ENCODE assay signal across 7 cellular contexts in the genomic region with DNA sequence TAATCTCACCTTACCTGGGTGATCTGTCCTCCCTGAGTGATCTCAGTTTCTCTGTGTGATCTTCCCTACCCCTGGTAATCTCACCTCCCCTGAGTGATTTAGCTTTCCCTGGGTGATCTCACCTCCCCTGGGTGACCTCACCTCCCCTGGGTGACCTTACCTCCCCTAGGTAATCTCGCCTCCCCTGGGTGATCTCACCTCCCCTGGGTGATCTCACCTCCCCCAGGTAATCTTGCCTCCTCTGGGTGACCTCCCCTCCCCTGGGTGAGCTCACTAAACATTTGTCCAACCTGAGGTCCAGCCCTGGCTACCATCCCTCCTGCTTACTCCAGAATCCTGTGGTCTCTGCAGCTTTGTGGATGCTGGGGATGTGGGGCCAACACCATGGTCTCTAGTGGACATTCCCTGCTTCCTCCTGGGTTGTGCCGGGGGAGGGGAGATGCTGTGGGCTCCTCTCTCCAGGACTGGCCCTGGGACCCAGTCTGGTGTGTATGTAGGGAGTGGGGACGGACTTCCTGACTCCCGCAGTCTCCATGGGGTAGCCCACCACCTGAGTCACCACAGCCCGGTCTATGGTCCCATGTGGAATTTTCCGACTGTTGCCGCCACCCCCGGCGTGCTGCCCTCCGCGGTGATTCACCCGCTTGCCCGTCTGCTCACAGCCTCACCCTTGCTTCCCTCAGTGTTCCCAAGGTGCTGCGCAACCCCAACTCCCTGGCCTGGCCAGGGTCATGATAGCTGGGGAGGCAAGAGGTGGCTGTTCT. TPM values are rescaled to one million over a fixed set of nuclear protein-coding genes. Genes with fewer than 3 reads are reported as not detected.
DNase-seq lines count a peak whose midpoint lies in the region; ATAC-seq and TF ChIP-seq lines count a peak whose summit lies in the region.
"Had no signal": no experiment of that assay in that cellular context is flagged by ENCODE, and none has a peak within 500 bp of the region (broad histone marks: within the 10 kb centered on the region; RNA-seq: fewer than 3 reads in every experiment).

No MANE protein-coding gene starts in this region.

- ATAC-seq in HG03442 (IDR thresholded peaks at IDR 0.05; ENCODE audit: unreplicated experiment) = no peak

- peaks cover 14 to 30% (median 25%) of the 10 kb centered on the region in 3 donors for H3K4me1 Mint-ChIP-seq in CD8-positive, alpha-beta memory T cell
- peaks cover 18% of the 10 kb centered on the region for H3K4me1 Mint-ChIP-seq in neural progenitor cell

- peaks cover 55% of the 10 kb centered on the region for H3K4me1 ChIP-seq in CD8-positive, alpha-beta memory T cell (ENCODE audit: insufficient read depth, low read length)
- H3K4me1 ChIP-seq in mucosa of stomach (ENCODE audit: control insufficient read depth, insufficient read depth, low read length) (peaks cover 14% of the 10 kb centered on the region), neural progenitor cell (peaks cover 23% of the 10 kb centered on the region)

- no peaks in the 10 kb centered on the region for H3K27me3 ChIP-seq in CD8-positive, alpha-beta memory T cell (ENCODE audit: insufficient read depth, low read length, poor library complexity, severe bottlenecking)
- no peaks in the 10 kb centered on the region for H3K27me3 ChIP-seq in mucosa of stomach (ENCODE audit: control insufficient read depth, insufficient read depth, low read length)
- peaks cover 14% of the 10 kb centered on the region for H3K27me3 ChIP-seq in neural progenitor cell

- no peaks in the 10 kb centered on the region for H3K9me3 Mint-ChIP-seq in CD8-positive, alpha-beta memory T cell
- H3K9me3 Mint-ChIP-seq in neural progenitor cell = no peaks in the 10 kb centered on the region

- no peak for TF ChIP-seq CTCF in astrocyte of the spinal cord (IDR thresholded peaks at IDR 0.05; ENCODE audit: low read depth, low read length)
- no peak for TF ChIP-seq CTCF in neural progenitor cell (IDR thresholded peaks at IDR 0.05)

- DNase-seq in CD8-positive, alpha-beta memory T cell = no peak
- peak; percentile 68 for DNase-seq in astrocyte of the spinal cord (ENCODE audit: low read depth, low spot score)
- no peak for DNase-seq in neural progenitor cell (ENCODE audit: low spot score)
- DNase-seq in NAMALWA (ENCODE audit: low spot score) = no peak

- no peaks in the 10 kb centered on the region for H3K79me2 ChIP-seq in neural progenitor cell (ENCODE audit: low read depth)

- H2AFZ ChIP-seq in neural progenitor cell (replicated peaks) = no peak overlapping the region

- no peak overlapping the region for H3K4me2 ChIP-seq in neural progenitor cell

- in situ Hi-C loops in astrocyte of the spinal cord (cut with HindIII; ENCODE audit: low sequenced_read_pairs) = no loop called here

- no peak overlapping the region for H3K4me3 ChIP-seq in CD8-positive, alpha-beta memory T cell (ENCODE audit: low read length)
- no peak overlapping the region for H3K4me3 ChIP-seq in astrocyte of the spinal cord (ENCODE audit: low read depth, low read length)
- no peak overlapping the region for H3K4me3 ChIP-seq in mucosa of stomach (ENCODE audit: low read length)
- H3K4me3 ChIP-seq in neural progenitor cell = no peak overlapping the region

- H3K36me3 ChIP-seq in CD8-positive, alpha-beta memory T cell (ENCODE audit: insufficient read depth, low read length) = no peaks in the 10 kb centered on the region
- H3K36me3 ChIP-seq in mucosa of stomach (ENCODE audit: control insufficient read depth, insufficient read depth, low read length) (no peaks in the 10 kb centered on the region), neural progenitor cell (no peaks in the 10 kb centered on the region)

- H4K20me1 ChIP-seq in neural progenitor cell (ENCODE audit: low read depth) = no peaks in the 10 kb centered on the region

- H3K9me3 ChIP-seq in CD8-positive, alpha-beta memory T cell (ENCODE audit: low read length) = no peaks in the 10 kb centered on the region
- H3K9me3 ChIP-seq in mucosa of stomach (ENCODE audit: control insufficient read depth, low read length) (no peaks in the 10 kb centered on the region), neural progenitor cell (ENCODE audit: low read depth) (no peaks in the 10 kb centered on the region)

- H3K27ac ChIP-seq in CD8-positive, alpha-beta memory T cell (ENCODE audit: low read depth, low read length) = no peak overlapping the region
- no peak overlapping the region for H3K27ac ChIP-seq in neural progenitor cell

- H3K27me3 Mint-ChIP-seq in CD8-positive, alpha-beta memory T cell = no peaks in the 10 kb centered on the region
- peaks cover 4% of the 10 kb centered on the region for H3K27me3 Mint-ChIP-seq in neural progenitor cell (ENCODE audit: insufficient read depth, low read depth)

- H3K27ac Mint-ChIP-seq in CD8-positive, alpha-beta memory T cell = peak overlapping the region in 2 of 8 donors; percentile 56 to 71
- H3K27ac Mint-ChIP-seq in neural progenitor cell = no peak overlapping the region

- POLR2A ChIA-PET in CD8-positive, alpha-beta memory T cell (lab: Charles Lee) = no interaction called here

- peak overlapping the region in 4 of 7 donors; percentile 34 to 74 (median 54) for H3K4me3 Mint-ChIP-seq in CD8-positive, alpha-beta memory T cell
- H3K4me3 Mint-ChIP-seq in neural progenitor cell = no peak overlapping the region

- peak overlapping the region; percentile 37 for H3K9ac ChIP-seq in mucosa of stomach (ENCODE audit: low read length)
- no peak overlapping the region for H3K9ac ChIP-seq in neural progenitor cell

- H3K36me3 Mint-ChIP-seq in CD8-positive, alpha-beta memory T cell = peaks cover 0 to 40% (median 0%) of the 10 kb centered on the region in 3 donors
- H3K36me3 Mint-ChIP-seq in neural progenitor cell = no peaks in the 10 kb centered on the region

- CTCF ChIA-PET in CD8-positive, alpha-beta memory T cell (lab: Charles Lee) = interaction anchor here (1.5 kb wide), 1 partner anchor 14 kb away, joined by 4 read pairs; no protein-coding TSS in a partner anchor

- H3F3A ChIP-seq in neural progenitor cell (ENCODE audit: low read depth) = no peaks in the 10 kb centered on the region

RNA-seq across cellular contexts. Expression of a gene that starts 9.9 kb away (rescaled TPM):
- 100 to 1,000 TPM; 226 to 230 TPM for total RNA-seq in CD8-positive, alpha-beta memory T cell
- polyA plus RNA-seq in CD8-positive, alpha-beta memory T cell = 496 TPM
- not detected in 2 replicates for total RNA-seq in neural progenitor cell (ENCODE audit: low replicate concordance)
- polyA plus RNA-seq: BJ had no signal

RNA-seq across cellular contexts. Expression of a gene that starts 24.0 kb away (rescaled TPM):
- under 1 TPM in 1 of 2 experiments, not detected in 1; 0.33 TPM for total RNA-seq in CD8-positive, alpha-beta memory T cell
- not detected for polyA plus RNA-seq in CD8-positive, alpha-beta memory T cell
- total RNA-seq in neural progenitor cell (ENCODE audit: low replicate concordance) = 1.2 and 2.6 TPM in 2 replicates
- polyA plus RNA-seq: BJ had no signal

RNA-seq across cellular contexts. Expression of a gene that starts 28.0 kb away (rescaled TPM):
- total RNA-seq in CD8-positive, alpha-beta memory T cell = not detected
- not detected for polyA plus RNA-seq in CD8-positive, alpha-beta memory T cell
- not detected in 2 replicates for total RNA-seq in neural progenitor cell (ENCODE audit: low replicate concordance)
- polyA plus RNA-seq: BJ had no signal

RNA-seq across cellular contexts. Expression of a gene that starts 28.9 kb away (rescaled TPM):
- total RNA-seq in CD8-positive, alpha-beta memory T cell = not detected
- 0.17 TPM for polyA plus RNA-seq in CD8-positive, alpha-beta memory T cell
- not detected in 2 replicates for total RNA-seq in neural progenitor cell (ENCODE audit: low replicate concordance)
- polyA plus RNA-seq: BJ had no signal

RNA-seq across cellular contexts. Expression of a gene that starts 56.7 kb away (rescaled TPM):
- total RNA-seq in CD8-positive, alpha-beta memory T cell = 1 to 10 TPM; 1.4 to 1.6 TPM
- not detected for polyA plus RNA-seq in CD8-positive, alpha-beta memory T cell
- total RNA-seq in neural progenitor cell (ENCODE audit: low replicate concordance) = 0.40 and 0.92 TPM in 2 replicates
- polyA plus RNA-seq: BJ had no signal

Comparison
In these comparisons a context has a peak if more than half of its experiments do, and no peak if none do; other contexts are left out.
1. RNA of a gene that starts 9.9 kb away (total RNA-seq): 226 to 230 TPM in CD8-positive, alpha-beta memory T cell; not detected in neural progenitor cell; every median in the first group is over 100 times any median in the second.